In genomic region chr15:86711476-86711875, GRCh38 we compare ENCODE assay signal across 1 cellular context.
TF ChIP-seq lines count a peak whose summit lies in the region.

No MANE protein-coding gene starts in this region.

TF ChIP-seq in GM23338, 12 proteins besides CTCF, POLR2A, EP300 and RAD21:
- no peak for TF ChIP-seq ZNF462 (CRISPR knock-in tag; IDR thresholded peaks at IDR 0.05)
- TF ChIP-seq EZH2phosphoT487 (IDR thresholded peaks at IDR 0.05; ENCODE audit: unreplicated experiment): no peak
- TF ChIP-seq NANOG (IDR thresholded peaks at IDR 0.05; ENCODE audit: borderline replicate concordance): no peak
- no peak for TF ChIP-seq POLR2AphosphoS5 (IDR thresholded peaks at IDR 0.05; ENCODE audit: low read depth)
- TF ChIP-seq STAT1 (IDR thresholded peaks at IDR 0.05; ENCODE audit: unreplicated experiment): no peak
- TF ChIP-seq ZNF114 (CRISPR knock-in tag; IDR thresholded peaks at IDR 0.05): no peak
- TF ChIP-seq JUNB (IDR thresholded peaks at IDR 0.05; ENCODE audit: unreplicated experiment): no peak
- TF ChIP-seq CREB1 (CRISPR knock-in tag; IDR thresholded peaks at IDR 0.05; ENCODE audit: low read depth): no peak
- TF ChIP-seq REST (IDR thresholded peaks at IDR 0.05; ENCODE audit: unreplicated experiment): no peak
- TF ChIP-seq EZH2 (IDR thresholded peaks at IDR 0.05; ENCODE audit: low read depth, unreplicated experiment): no peak
- TF ChIP-seq ETS1 (IDR thresholded peaks at IDR 0.05): no peak
- no peak for TF ChIP-seq ZNF331 (CRISPR knock-in tag; IDR thresholded peaks at IDR 0.05; ENCODE audit: low read depth)
